In the genomic region with DNA sequence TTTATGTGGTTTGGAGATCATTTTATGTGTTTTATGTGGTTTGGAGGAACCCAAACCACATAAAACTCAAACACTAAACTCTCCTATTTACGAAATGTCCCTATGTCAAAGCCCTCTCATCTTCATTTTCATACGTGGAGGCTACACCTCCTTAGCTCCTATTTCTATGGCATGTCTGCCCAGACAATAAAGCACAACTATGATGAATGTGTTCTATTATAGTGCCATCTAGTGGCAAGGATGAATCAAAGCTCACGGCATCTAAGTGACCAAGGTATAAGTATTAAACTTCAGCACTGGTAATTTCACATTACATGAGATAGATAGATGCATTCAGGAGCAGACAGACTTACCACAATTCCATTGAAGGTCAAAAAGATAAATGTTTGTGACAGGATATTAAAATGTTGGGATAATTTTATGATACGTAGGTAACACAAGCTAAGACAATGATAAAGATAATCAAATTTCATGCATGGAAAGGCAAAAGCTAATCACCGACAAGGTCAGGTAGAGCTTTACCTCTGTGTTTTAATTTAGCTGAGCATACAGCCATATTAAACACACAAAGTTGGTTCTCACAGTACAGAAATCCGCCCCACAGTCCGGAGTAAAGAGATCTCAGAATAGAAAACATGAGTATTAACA, we compare ENCODE assay signal across 8 cellular contexts.
DNase-seq lines count a peak whose midpoint lies in the region; ATAC-seq and TF ChIP-seq lines count a peak whose summit lies in the region.

No MANE protein-coding gene starts in this region.

- H3K9me3 ChIP-seq in GM23248 (ENCODE audit: low read depth) (no peaks in the 10 kb centered on the region), hepatocyte (ENCODE audit: low read depth) (no peaks in the 10 kb centered on the region)

- no peak for DNase-seq in activated T-cell treated with anti-CD3 and anti-CD28 coated beads, Interleukin-2, amount 50 U/mL, for 4 hours
- DNase-seq in activated T-cell treated with anti-CD3 and anti-CD28 coated beads for 4 hours (no peak), GM23248 (peak; percentile 56), LHCN-M2 (ENCODE audit: low read depth) (peak; percentile 20), hepatocyte (ENCODE audit: low spot score) (peak; percentile 53), stromal cell of bone marrow (ENCODE audit: low read depth) (peak; percentile 7)
- no peak for DNase-seq in activated CD8-positive, alpha-beta memory T cell treated with anti-CD3 and anti-CD28 coated beads for 24 hours

- H3K27me3 ChIP-seq in GM23248 (replicated peaks; ENCODE audit: insufficient read depth): no peaks in the 10 kb centered on the region
- H3K27me3 ChIP-seq in hepatocyte: no peaks in the 10 kb centered on the region

- no peak overlapping the region for H3K4me3 ChIP-seq in GM23248
- H3K4me3 ChIP-seq in hepatocyte: no peak overlapping the region

- ATAC-seq in activated T-cell treated with anti-CD3 and anti-CD28 coated beads, Interleukin-2, amount 50 U/mL, for 4 hours: peak; percentile 43 to 60
- ATAC-seq in activated T-helper 17 cell treated with anti-CD3 and anti-CD28 coated beads, Interleukin-2, amount 50 U/mL, for 72 hours (replicated peaks): peak; percentile 50

- H3K4me2 ChIP-seq in GM23248 (ENCODE audit: unreplicated experiment) (no peak overlapping the region), hepatocyte (no peak overlapping the region)

- H3K9me3 Mint-ChIP-seq in activated T-cell treated with anti-CD3 and anti-CD28 coated beads, Interleukin-2, amount 50 U/mL, for 4 hours: no peaks in the 10 kb centered on the region
- no peaks in the 10 kb centered on the region for H3K9me3 Mint-ChIP-seq in activated T-helper 17 cell treated with anti-CD3 and anti-CD28 coated beads, Interleukin-2, amount 50 U/mL, for 72 hours

- no peak overlapping the region for H3K27ac Mint-ChIP-seq in activated T-helper 17 cell treated with anti-CD3 and anti-CD28 coated beads, Interleukin-2, amount 50 U/mL, for 72 hours

- peak; percentile 63 for TF ChIP-seq CTCF in hepatocyte (IDR thresholded peaks at IDR 0.05; ENCODE audit: poor library complexity)

- H3K9me2 ChIP-seq in GM23248 (ENCODE audit: insufficient read depth) (no peaks in the 10 kb centered on the region), hepatocyte (replicated peaks; ENCODE audit: insufficient read depth) (no peaks in the 10 kb centered on the region)

- no peaks in the 10 kb centered on the region for H3K36me3 Mint-ChIP-seq in activated T-cell treated with anti-CD3 and anti-CD28 coated beads, Interleukin-2, amount 50 U/mL, for 4 hours (ENCODE audit: insufficient read depth)
- H3K36me3 Mint-ChIP-seq in activated T-helper 17 cell treated with anti-CD3 and anti-CD28 coated beads, Interleukin-2, amount 50 U/mL, for 72 hours (ENCODE audit: low read depth): no peaks in the 10 kb centered on the region

- H3K27ac ChIP-seq in GM23248 (no peak overlapping the region), hepatocyte (no peak overlapping the region)

- H4K20me1 ChIP-seq in GM23248 (ENCODE audit: insufficient read depth) (no peaks in the 10 kb centered on the region), hepatocyte (ENCODE audit: insufficient read depth, poor library complexity, severe bottlenecking) (no peaks in the 10 kb centered on the region)

- peaks cover 14% of the 10 kb centered on the region for H3K27me3 Mint-ChIP-seq in activated T-cell treated with anti-CD3 and anti-CD28 coated beads, Interleukin-2, amount 50 U/mL, for 4 hours (ENCODE audit: low read depth)
- peaks cover 31% of the 10 kb centered on the region for H3K27me3 Mint-ChIP-seq in activated T-helper 17 cell treated with anti-CD3 and anti-CD28 coated beads, Interleukin-2, amount 50 U/mL, for 72 hours

- peaks cover 3% of the 10 kb centered on the region for H3K4me1 Mint-ChIP-seq in activated T-cell treated with anti-CD3 and anti-CD28 coated beads, Interleukin-2, amount 50 U/mL, for 4 hours (ENCODE audit: low read depth)
- peaks cover 9% of the 10 kb centered on the region for H3K4me1 Mint-ChIP-seq in activated T-helper 17 cell treated with anti-CD3 and anti-CD28 coated beads, Interleukin-2, amount 50 U/mL, for 72 hours

- no peak overlapping the region for H2AFZ ChIP-seq in GM23248
- H2AFZ ChIP-seq in hepatocyte: no peak overlapping the region

- 45 to 47% methylated on average over 7 of the region's 7 CpGs for WGBS in GM23248 (ENCODE audit: low coverage in 1 of 2, low lambda C conversion rate in 2 of 2, missing lambda C conversion rate in 2 of 2), 2 experiments
- WGBS in hepatocyte (ENCODE audit: low lambda C conversion rate, missing lambda C conversion rate): 86% methylated on average over 7 of the region's 7 CpGs

- no peak overlapping the region for H3K4me3 Mint-ChIP-seq in activated T-cell treated with anti-CD3 and anti-CD28 coated beads, Interleukin-2, amount 50 U/mL, for 4 hours
- no peak overlapping the region for H3K4me3 Mint-ChIP-seq in activated T-helper 17 cell treated with anti-CD3 and anti-CD28 coated beads, Interleukin-2, amount 50 U/mL, for 72 hours

- H3K4me1 ChIP-seq in GM23248 (ENCODE audit: insufficient read depth): no peaks in the 10 kb centered on the region
- H3K4me1 ChIP-seq in hepatocyte (ENCODE audit: insufficient read depth): no peaks in the 10 kb centered on the region

- H3F3A ChIP-seq in GM23248 (ENCODE audit: insufficient read depth): no peaks in the 10 kb centered on the region

- in situ Hi-C loops in GM23248 (cut with MboI): no loop called here

- H3K79me2 ChIP-seq in GM23248 (ENCODE audit: insufficient read depth) (no peaks in the 10 kb centered on the region), hepatocyte (no peaks in the 10 kb centered on the region)

- H3K9ac ChIP-seq in GM23248: no peak overlapping the region

- H3K36me3 ChIP-seq in GM23248 (ENCODE audit: low read depth) (no peaks in the 10 kb centered on the region), hepatocyte (replicated peaks; ENCODE audit: insufficient read depth, low read depth) (no peaks in the 10 kb centered on the region)

Comparison
In these comparisons a context has a peak if more than half of its experiments do, and no peak if none do; other contexts are left out.
1. DNase-seq: peak in GM23248 (single experiment), LHCN-M2 (single experiment), hepatocyte (single experiment) and stromal cell of bone marrow (single experiment); none in activated T-cell treated with anti-CD3 and anti-CD28 coated beads, Interleukin-2, amount 50 U/mL, for 4 hours (single experiment), activated T-cell treated with anti-CD3 and anti-CD28 coated beads for 4 hours (single experiment) and activated CD8-positive, alpha-beta memory T cell treated with anti-CD3 and anti-CD28 coated beads for 24 hours (single experiment).